ENCODE assay signal across 8 cellular contexts in the genomic region with DNA sequence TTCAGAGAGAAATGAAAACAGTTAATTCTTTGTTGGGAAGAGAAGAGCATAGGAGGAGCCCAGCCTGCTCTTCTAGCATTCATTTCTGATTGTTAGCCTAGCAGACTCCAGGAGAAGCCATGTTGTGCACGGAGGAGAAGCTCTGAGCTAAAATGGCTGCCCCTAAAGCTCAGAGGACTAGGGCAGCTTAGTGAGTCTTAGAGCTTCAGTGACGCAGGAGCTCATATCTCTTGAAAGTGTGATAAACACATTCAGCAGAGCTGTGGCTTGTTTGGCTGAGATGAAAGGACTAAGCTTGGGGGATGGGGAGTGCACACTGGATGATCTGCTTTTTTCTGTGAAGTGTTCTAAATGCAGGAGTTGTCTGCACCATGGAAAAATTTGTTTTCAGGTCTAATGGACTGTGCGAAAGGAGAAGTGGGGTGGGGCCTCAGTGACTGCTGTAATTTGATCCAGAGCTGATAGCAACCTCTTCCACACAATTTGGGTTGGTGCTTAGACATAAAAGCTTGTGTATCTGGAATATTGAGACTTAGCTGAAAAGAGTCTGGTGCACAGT. TPM values are rescaled to one million over a fixed set of nuclear protein-coding genes. Genes with fewer than 3 reads are reported as not detected.
DNase-seq lines count a peak whose midpoint lies in the region; ATAC-seq, FAIRE-seq and TF ChIP-seq lines count a peak whose summit lies in the region.

No MANE protein-coding gene starts in this region.

- no peak overlapping the region for H3K4me3 ChIP-seq in spleen

- 57 to 75% (median 73%) methylated on average over 3 of the region's 3 CpGs for WGBS in spleen, 5 donors

- peak; percentile 97 for FAIRE-seq in islet of Langerhans (lab: Jason Lieb, UNC)

- H3K27ac Mint-ChIP-seq in MCF 10A (ENCODE audit: low read depth, unreplicated experiment): peak overlapping the region; percentile 82

- no peaks in the 10 kb centered on the region for H3K27me3 ChIP-seq in spleen (replicated peaks in 1 of 7)

- no peak for TF ChIP-seq CTCF in MCF 10A (IDR thresholded peaks at IDR 0.05; ENCODE audit: unreplicated experiment)
- no peak for TF ChIP-seq CTCF in spleen (IDR thresholded peaks at IDR 0.05 in 8 of 11, conservative IDR thresholded peaks at IDR 0.05 in 3 of 11)

- peak overlapping the region; percentile 38 for H3K4me3 Mint-ChIP-seq in MCF 10A (ENCODE audit: unreplicated experiment)

- peaks cover 0 to 8% (median 2%) of the 10 kb centered on the region in 6 donors for H3K4me1 ChIP-seq in spleen

- H3K9me3 ChIP-seq in spleen: no peaks in the 10 kb centered on the region

- BruUV-seq in MCF 10A (replicated peaks; lab: Mats Ljungman, UMichigan): no TSS peak

- H3K36me3 ChIP-seq in spleen: peaks cover 0 to 23% (median 3%) of the 10 kb centered on the region in 6 donors

- ATAC-seq in GM19467 (IDR thresholded peaks at IDR 0.05; ENCODE audit: unreplicated experiment) (no peak), GM18870 (IDR thresholded peaks at IDR 0.05; ENCODE audit: unreplicated experiment) (no peak)

- intact Hi-C loops in MCF 10A (cut with micrococcal nuclease) (loop anchor here (2.0 kb wide), 1 partner anchor 25 kb away; no protein-coding TSS in a partner anchor), spleen (cut with DNase I; ENCODE audit: low total_unique reads) (no loop called here)

- CTCF ChIA-PET in MCF 10A (lab: Yijun Ruan, JAX): interaction anchor here (0.5 to 1.3 kb wide), 8 partner anchors 9 to 299 kb away, joined by 3 to 5 read pairs (median 3); no protein-coding TSS in a partner anchor

- POLR2A ChIA-PET in MCF 10A (lab: Yijun Ruan, JAX): interaction anchor here (1.3 to 14.8 kb wide), 5 partner anchors 22 to 57 kb away, joined by 5 to 172 read pairs (median 15); a partner anchor contains a TSS

- peaks cover 49% of the 10 kb centered on the region for H3K36me3 Mint-ChIP-seq in MCF 10A (ENCODE audit: insufficient read depth, unreplicated experiment)

- no peaks in the 10 kb centered on the region for H3K9me3 Mint-ChIP-seq in MCF 10A (ENCODE audit: unreplicated experiment)

- peak; percentile 30 for DNase-seq in Daoy (ENCODE audit: low read depth)
- peak; percentile 41 for DNase-seq in NCI-H2029 (lab: John Stamatoyannopoulos, UW)
- peak; percentile 29 for DNase-seq in MCF 10A (ENCODE audit: unreplicated experiment)
- DNase-seq in spleen: no peak
- no peak for DNase-seq in NAMALWA (ENCODE audit: low spot score)

- no peaks in the 10 kb centered on the region for H3K27me3 Mint-ChIP-seq in MCF 10A (ENCODE audit: insufficient read depth, unreplicated experiment)

- H3K4me1 Mint-ChIP-seq in MCF 10A (ENCODE audit: insufficient read depth, unreplicated experiment): peaks cover 36% of the 10 kb centered on the region

- H3K27ac ChIP-seq in spleen: peak overlapping the region in 5 of 8 donors; percentile 10 to 32 (median 20)

- no peak for TF ChIP-seq POLR2A in spleen (IDR thresholded peaks at IDR 0.05)

RNA-seq across cellular contexts. Expression of a gene that starts 58.5 kb away (rescaled TPM):
- 15.7 and 20.6 TPM in 2 replicates for total RNA-seq in Daoy (2014; rRNA removed; shearing (Covaris generic))
- 45.7 and 47.2 TPM in 2 replicates for total RNA-seq in MCF 10A (2022)
- total RNA-seq in spleen: 10 to 100 TPM; 18.6 to 38.9 (median 22.9) TPM
- 1 to 10 TPM in 1 of 3 donors, under 1 TPM in 2; 0.36 to 1.4 (median 0.70) TPM for polyA plus RNA-seq in spleen

Comparison
In these comparisons a context has a peak if more than half of its experiments do, and no peak if none do; other contexts are left out.
1. DNase-seq: peak in Daoy (single experiment), NCI-H2029 (single experiment) and MCF 10A (single experiment); none in spleen (single experiment) and NAMALWA (single experiment).